Comparison of ENCODE assay signal across 8 cellular contexts in genomic region chr3:113744941-113745272, GRCh38. TPM values are rescaled to one million over a fixed set of nuclear protein-coding genes. Genes with fewer than 3 reads are reported as not detected.
DNase-seq lines count a peak whose midpoint lies in the region; ATAC-seq, FAIRE-seq and TF ChIP-seq lines count a peak whose summit lies in the region.

No MANE protein-coding gene starts in this region.

- no peak overlapping the region for H2AFZ ChIP-seq in PC-3 (ENCODE audit: low read length)

- H3K4me3 Mint-ChIP-seq in Calu3 (ENCODE audit: low read depth, unreplicated experiment) (peak overlapping the region; percentile 100), osteocyte (ENCODE audit: unreplicated experiment) (peak overlapping the region; percentile 99)

- POLR2A ChIA-PET in PC-3 (lab: Charles Lee; ENCODE audit: unreplicated experiment) = interaction anchor here (0.6 to 1.0 kb wide), 2 partner anchors 8 to 32 kb away, joined by 4 to 5 read pairs; no protein-coding TSS in a partner anchor

- DNase-seq in Calu3 = no peak
- no peak for DNase-seq in PC-3
- DNase-seq in epithelial cell of esophagus (ENCODE audit: low read depth) = no peak
- DNase-seq in osteocyte (ENCODE audit: extremely low spot score, unreplicated experiment) = no peak
- DNase-seq in NCI-H1105 (lab: John Stamatoyannopoulos, UW) = no peak
- no peak for DNase-seq in GM19239 (ENCODE audit: insufficient read length, low spot score)

- peaks cover 6% of the 10 kb centered on the region; the same call in 1 of the 2 replicates for H3K36me3 ChIP-seq in PC-3 (ENCODE audit: low read depth, low read length)

- CTCF ChIA-PET in Calu3 (lab: Charles Lee) = interaction anchor here (0.6 to 1.6 kb wide), 9 partner anchors 9 to 297 kb away, joined by 4 to 21 read pairs (median 6); partner anchors contain the start of gene GRAMD1C
- CTCF ChIA-PET in PC-3 (lab: Charles Lee) = interaction anchor here (0.5 to 2.3 kb wide), 4 partner anchors 9 to 110 kb away, joined by 3 to 17 read pairs (median 4); partner anchors contain the start of gene USF3

- peaks cover 34% of the 10 kb centered on the region for H3K4me1 Mint-ChIP-seq in Calu3 (ENCODE audit: low read depth, unreplicated experiment)
- H3K4me1 Mint-ChIP-seq in osteocyte (ENCODE audit: unreplicated experiment) = peaks cover 48% of the 10 kb centered on the region

- H3K27ac Mint-ChIP-seq in Calu3 (ENCODE audit: unreplicated experiment) = peak overlapping the region; percentile 97
- H3K27ac Mint-ChIP-seq in osteocyte (ENCODE audit: unreplicated experiment) = peak overlapping the region; percentile 100

- H3K27ac ChIP-seq in PC-3 (ENCODE audit: low read length) = no peak overlapping the region

- peak overlapping the region; percentile 82 for H3K4me2 ChIP-seq in PC-3 (ENCODE audit: low read length)

- no peaks in the 10 kb centered on the region for H3K9me3 ChIP-seq in PC-3 (ENCODE audit: low read length)

- peak overlapping the region; percentile 87 for H3K9ac ChIP-seq in PC-3 (ENCODE audit: low read length)

- H3K9me3 Mint-ChIP-seq in Calu3 (ENCODE audit: low read depth, unreplicated experiment) = no peaks in the 10 kb centered on the region
- H3K9me3 Mint-ChIP-seq in osteocyte (ENCODE audit: unreplicated experiment) = no peaks in the 10 kb centered on the region

- no peaks in the 10 kb centered on the region for H3K9me2 ChIP-seq in PC-3 (replicated peaks; ENCODE audit: low read length)

- H3K36me3 Mint-ChIP-seq in Calu3 (ENCODE audit: insufficient read depth, unreplicated experiment) (peaks cover 43% of the 10 kb centered on the region), osteocyte (ENCODE audit: unreplicated experiment) (no peaks in the 10 kb centered on the region)

- H3K27me3 Mint-ChIP-seq in Calu3 (ENCODE audit: unreplicated experiment) (no peaks in the 10 kb centered on the region), osteocyte (ENCODE audit: unreplicated experiment) (no peaks in the 10 kb centered on the region)

- ATAC-seq in PC-3 (no peak), GM19351 (IDR thresholded peaks at IDR 0.05; ENCODE audit: unreplicated experiment) (no peak), GM21576 (IDR thresholded peaks at IDR 0.05; ENCODE audit: unreplicated experiment) (no peak)

- no TSS peak for BruUV-seq in Calu3 (replicated peaks; lab: Mats Ljungman, UMichigan)
- BruUV-seq in PC-3 (replicated peaks; lab: Mats Ljungman, UMichigan) = TSS peak; percentile 30

- peaks cover 47% of the 10 kb centered on the region for H3K4me1 ChIP-seq in PC-3 (ENCODE audit: insufficient read depth, low read length)

- TF ChIP-seq CTCF in Calu3 (IDR thresholded peaks at IDR 0.05; ENCODE audit: unreplicated experiment) (no peak), PC-3 (conservative IDR thresholded peaks at IDR 0.05; ENCODE audit: low read depth, low read length) (no peak), epithelial cell of esophagus (IDR thresholded peaks at IDR 0.05; ENCODE audit: insufficient read depth, low read depth, low read length, missing control alignments) (no peak), osteocyte (IDR thresholded peaks at IDR 0.05) (no peak)

- intact Hi-C loops in Calu3 (cut with micrococcal nuclease; ENCODE audit: unreplicated experiment) (loop anchor here (5.0 kb wide), 1 partner anchor 248 kb away; no protein-coding TSS in a partner anchor), PC-3 (cut with micrococcal nuclease) (loop anchor here (1.0 to 10.0 kb wide), 5 partner anchors 9 to 312 kb away; partner anchors contain the start of genes CCDC191, QTRT2 and USF3)

- peak overlapping the region; percentile 96 for H3K4me3 ChIP-seq in PC-3 (ENCODE audit: low read length)
- H3K4me3 ChIP-seq in epithelial cell of esophagus (ENCODE audit: low read length) = peak overlapping the region; percentile 94

- H3F3A ChIP-seq in PC-3 (ENCODE audit: low read length, unreplicated experiment) = no peaks in the 10 kb centered on the region

- FAIRE-seq in GM19239 (lab: Jason Lieb, UNC) = no peak

- H3K27me3 ChIP-seq in PC-3 (ENCODE audit: low read length) = no peaks in the 10 kb centered on the region

- H4K20me1 ChIP-seq in PC-3 (ENCODE audit: low read length) = peaks cover 47% of the 10 kb centered on the region

- peaks cover 91% of the 10 kb centered on the region for H3K79me2 ChIP-seq in PC-3 (ENCODE audit: low read length)

RNA-seq across cellular contexts. Expression of gene NAA50, which starts 1.1 kb away (rescaled TPM):
- total RNA-seq in Calu3 (2022) = 155 and 156 TPM in 2 replicates
- total RNA-seq in PC-3 (2014; rRNA removed) = 859 and 989 TPM in 2 replicates
- 82.8 and 83.1 TPM in 2 replicates for total RNA-seq in osteocyte

RNA-seq across cellular contexts. Expression of gene ATP6V1A, which starts 1.9 kb away (rescaled TPM):
- total RNA-seq in Calu3 (2022) (56.6 and 65.2 TPM in 2 replicates), PC-3 (2014; rRNA removed) (40.3 and 43.8 TPM in 2 replicates), osteocyte (73.7 and 84.7 TPM in 2 replicates)

RNA-seq across cellular contexts. Expression of gene USF3, which starts 48.5 kb away (rescaled TPM):
- total RNA-seq in Calu3 (2022) (10.2 and 10.7 TPM in 2 replicates), PC-3 (2014; rRNA removed) (8.1 and 10.5 TPM in 2 replicates), osteocyte (12.0 and 12.6 TPM in 2 replicates)
